Comparison of ENCODE assay signal across 1 cellular context in the genomic region with DNA sequence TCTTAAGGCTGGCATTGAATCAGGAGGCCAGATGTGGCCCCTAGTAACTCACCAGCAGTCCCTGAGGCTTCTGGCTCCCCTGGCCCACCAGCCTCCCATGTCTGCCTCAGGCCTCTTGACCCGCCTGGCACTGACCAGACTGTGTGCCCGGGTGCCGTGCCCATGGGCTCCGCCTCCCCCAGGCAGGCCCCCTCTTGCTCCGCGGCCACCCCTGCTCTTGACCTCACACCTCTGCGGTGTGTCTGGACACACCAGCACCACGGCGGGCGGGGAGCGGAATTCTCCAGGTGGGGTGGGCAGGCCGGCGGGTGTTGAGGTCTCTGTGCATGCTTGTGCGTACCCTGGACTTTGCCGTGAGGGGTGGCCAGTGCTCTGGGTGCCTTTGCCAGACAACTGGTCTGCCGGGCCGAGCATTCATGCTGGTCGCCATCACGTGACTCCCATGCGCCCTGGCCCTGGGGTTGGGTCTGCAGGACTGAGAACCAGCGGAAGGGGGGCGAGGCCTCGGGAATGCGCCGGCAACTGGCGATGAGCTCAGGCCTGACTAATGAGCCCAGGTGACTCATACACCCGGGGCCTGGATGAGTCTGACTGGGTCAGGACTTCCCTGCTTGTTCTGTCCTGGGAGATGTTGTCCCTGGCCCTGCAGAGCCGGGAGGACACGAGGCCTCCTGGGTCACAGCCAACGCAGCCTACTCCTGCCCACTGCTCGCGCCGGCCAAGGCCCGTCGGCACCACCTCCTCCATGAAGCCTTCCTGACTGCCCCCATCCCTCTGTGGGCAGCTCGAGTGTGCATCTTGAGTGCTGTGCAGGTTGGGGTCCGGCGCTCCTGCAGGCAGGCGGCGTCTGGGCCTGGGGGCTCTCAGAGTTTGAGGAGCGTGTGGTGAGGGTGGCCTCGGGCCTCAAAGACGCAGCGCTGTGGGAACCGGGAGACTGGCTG.
TF ChIP-seq lines count a peak whose summit lies in the region.

No MANE protein-coding gene starts in this region.

TF ChIP-seq in K562, 482 proteins besides CTCF, POLR2A, EP300 and RAD21 (continued from another document and continues in another):
- TF ChIP-seq ZKSCAN8 (CRISPR knock-in tag; IDR thresholded peaks at IDR 0.05) (no peak), NFIC (IDR thresholded peaks at IDR 0.05) (peak; percentile 64), ETV6 (IDR thresholded peaks at IDR 0.05; ENCODE audit: borderline replicate concordance in 1 of 2, low read depth in 2 of 2, low read length in 1 of 2) (no peak), ETV6 (CRISPR knock-in tag; IDR thresholded peaks at IDR 0.05; ENCODE audit: borderline replicate concordance) (no peak), DNMT1 (IDR thresholded peaks at IDR 0.05) (no peak), ZNF184 (CRISPR knock-in tag; IDR thresholded peaks at IDR 0.05) (no peak), ZNF3 (CRISPR knock-in tag; IDR thresholded peaks at IDR 0.05) (no peak), BRD4 (IDR thresholded peaks at IDR 0.05) (no peak), BCOR (IDR thresholded peaks at IDR 0.05) (peak; percentile 62), CCNT2 (IDR thresholded peaks at IDR 0.05; ENCODE audit: borderline replicate concordance, extremely low read depth, insufficient read length, low read depth, low read length) (peak; percentile 28), HNRNPL (IDR thresholded peaks at IDR 0.05; ENCODE audit: low read depth, low read length) (peak; percentile 80), SMARCB1 (IDR thresholded peaks at IDR 0.05; ENCODE audit: insufficient read length, low read depth) (no peak), EHMT2 (IDR thresholded peaks at IDR 0.05) (no peak), TEAD4 (IDR thresholded peaks at IDR 0.05; ENCODE audit: low read length) (no peak), TEAD4 (CRISPR knock-in tag; IDR thresholded peaks at IDR 0.05; ENCODE audit: borderline replicate concordance) (no peak), PRPF4 (IDR thresholded peaks at IDR 0.05; ENCODE audit: insufficient read depth, low read depth, low read length, poor library complexity, severe bottlenecking) (no peak), NR2C2 (CRISPR knock-in tag; IDR thresholded peaks at IDR 0.05) (no peak), NR2C2 (tag; IDR thresholded peaks at IDR 0.05) (no peak), HNRNPLL (IDR thresholded peaks at IDR 0.05; ENCODE audit: low read depth, low read length, poor library complexity, severe bottlenecking) (no peak)
- TF ChIP-seq, protein P1, sequence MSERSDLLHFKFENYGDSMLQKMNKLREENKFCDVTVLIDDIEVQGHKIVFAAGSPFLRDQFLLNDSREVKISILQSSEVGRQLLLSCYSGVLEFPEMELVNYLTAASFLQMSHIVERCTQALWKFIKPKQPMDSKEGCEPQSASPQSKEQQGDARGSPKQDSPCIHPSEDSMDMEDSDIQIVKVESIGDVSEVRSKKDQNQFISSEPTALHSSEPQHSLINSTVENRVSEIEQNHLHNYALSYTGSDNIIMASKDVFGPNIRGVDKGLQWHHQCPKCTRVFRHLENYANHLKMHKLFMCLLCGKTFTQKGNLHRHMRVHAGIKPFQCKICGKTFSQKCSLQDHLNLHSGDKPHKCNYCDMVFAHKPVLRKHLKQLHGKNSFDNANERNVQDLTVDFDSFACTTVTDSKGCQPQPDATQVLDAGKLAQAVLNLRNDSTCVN (CRISPR knock-in tag; IDR thresholded peaks at IDR 0.05) = no peak
- TF ChIP-seq, protein P2, sequence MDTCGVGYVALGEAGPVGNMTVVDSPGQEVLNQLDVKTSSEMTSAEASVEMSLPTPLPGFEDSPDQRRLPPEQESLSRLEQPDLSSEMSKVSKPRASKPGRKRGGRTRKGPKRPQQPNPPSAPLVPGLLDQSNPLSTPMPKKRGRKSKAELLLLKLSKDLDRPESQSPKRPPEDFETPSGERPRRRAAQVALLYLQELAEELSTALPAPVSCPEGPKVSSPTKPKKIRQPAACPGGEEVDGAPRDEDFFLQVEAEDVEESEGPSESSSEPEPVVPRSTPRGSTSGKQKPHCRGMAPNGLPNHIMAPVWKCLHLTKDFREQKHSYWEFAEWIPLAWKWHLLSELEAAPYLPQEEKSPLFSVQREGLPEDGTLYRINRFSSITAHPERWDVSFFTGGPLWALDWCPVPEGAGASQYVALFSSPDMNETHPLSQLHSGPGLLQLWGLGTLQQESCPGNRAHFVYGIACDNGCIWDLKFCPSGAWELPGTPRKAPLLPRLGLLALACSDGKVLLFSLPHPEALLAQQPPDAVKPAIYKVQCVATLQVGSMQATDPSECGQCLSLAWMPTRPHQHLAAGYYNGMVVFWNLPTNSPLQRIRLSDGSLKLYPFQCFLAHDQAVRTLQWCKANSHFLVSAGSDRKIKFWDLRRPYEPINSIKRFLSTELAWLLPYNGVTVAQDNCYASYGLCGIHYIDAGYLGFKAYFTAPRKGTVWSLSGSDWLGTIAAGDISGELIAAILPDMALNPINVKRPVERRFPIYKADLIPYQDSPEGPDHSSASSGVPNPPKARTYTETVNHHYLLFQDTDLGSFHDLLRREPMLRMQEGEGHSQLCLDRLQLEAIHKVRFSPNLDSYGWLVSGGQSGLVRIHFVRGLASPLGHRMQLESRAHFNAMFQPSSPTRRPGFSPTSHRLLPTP (IDR thresholded peaks at IDR 0.05; ENCODE audit: borderline replicate concordance, extremely low read depth, insufficient read length) = no peak
- TF ChIP-seq, protein P3, sequence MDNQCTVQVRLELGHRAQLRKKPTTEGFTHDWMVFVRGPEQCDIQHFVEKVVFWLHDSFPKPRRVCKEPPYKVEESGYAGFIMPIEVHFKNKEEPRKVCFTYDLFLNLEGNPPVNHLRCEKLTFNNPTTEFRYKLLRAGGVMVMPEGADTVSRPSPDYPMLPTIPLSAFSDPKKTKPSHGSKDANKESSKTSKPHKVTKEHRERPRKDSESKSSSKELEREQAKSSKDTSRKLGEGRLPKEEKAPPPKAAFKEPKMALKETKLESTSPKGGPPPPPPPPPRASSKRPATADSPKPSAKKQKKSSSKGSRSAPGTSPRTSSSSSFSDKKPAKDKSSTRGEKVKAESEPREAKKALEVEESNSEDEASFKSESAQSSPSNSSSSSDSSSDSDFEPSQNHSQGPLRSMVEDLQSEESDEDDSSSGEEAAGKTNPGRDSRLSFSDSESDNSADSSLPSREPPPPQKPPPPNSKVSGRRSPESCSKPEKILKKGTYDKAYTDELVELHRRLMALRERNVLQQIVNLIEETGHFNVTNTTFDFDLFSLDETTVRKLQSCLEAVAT (IDR thresholded peaks at IDR 0.05) = no peak
- TF ChIP-seq, protein P4, sequence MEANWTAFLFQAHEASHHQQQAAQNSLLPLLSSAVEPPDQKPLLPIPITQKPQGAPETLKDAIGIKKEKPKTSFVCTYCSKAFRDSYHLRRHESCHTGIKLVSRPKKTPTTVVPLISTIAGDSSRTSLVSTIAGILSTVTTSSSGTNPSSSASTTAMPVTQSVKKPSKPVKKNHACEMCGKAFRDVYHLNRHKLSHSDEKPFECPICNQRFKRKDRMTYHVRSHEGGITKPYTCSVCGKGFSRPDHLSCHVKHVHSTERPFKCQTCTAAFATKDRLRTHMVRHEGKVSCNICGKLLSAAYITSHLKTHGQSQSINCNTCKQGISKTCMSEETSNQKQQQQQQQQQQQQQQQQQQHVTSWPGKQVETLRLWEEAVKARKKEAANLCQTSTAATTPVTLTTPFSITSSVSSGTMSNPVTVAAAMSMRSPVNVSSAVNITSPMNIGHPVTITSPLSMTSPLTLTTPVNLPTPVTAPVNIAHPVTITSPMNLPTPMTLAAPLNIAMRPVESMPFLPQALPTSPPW (CRISPR knock-in tag; IDR thresholded peaks at IDR 0.05) = peak; percentile 60
- TF ChIP-seq, protein P5, sequence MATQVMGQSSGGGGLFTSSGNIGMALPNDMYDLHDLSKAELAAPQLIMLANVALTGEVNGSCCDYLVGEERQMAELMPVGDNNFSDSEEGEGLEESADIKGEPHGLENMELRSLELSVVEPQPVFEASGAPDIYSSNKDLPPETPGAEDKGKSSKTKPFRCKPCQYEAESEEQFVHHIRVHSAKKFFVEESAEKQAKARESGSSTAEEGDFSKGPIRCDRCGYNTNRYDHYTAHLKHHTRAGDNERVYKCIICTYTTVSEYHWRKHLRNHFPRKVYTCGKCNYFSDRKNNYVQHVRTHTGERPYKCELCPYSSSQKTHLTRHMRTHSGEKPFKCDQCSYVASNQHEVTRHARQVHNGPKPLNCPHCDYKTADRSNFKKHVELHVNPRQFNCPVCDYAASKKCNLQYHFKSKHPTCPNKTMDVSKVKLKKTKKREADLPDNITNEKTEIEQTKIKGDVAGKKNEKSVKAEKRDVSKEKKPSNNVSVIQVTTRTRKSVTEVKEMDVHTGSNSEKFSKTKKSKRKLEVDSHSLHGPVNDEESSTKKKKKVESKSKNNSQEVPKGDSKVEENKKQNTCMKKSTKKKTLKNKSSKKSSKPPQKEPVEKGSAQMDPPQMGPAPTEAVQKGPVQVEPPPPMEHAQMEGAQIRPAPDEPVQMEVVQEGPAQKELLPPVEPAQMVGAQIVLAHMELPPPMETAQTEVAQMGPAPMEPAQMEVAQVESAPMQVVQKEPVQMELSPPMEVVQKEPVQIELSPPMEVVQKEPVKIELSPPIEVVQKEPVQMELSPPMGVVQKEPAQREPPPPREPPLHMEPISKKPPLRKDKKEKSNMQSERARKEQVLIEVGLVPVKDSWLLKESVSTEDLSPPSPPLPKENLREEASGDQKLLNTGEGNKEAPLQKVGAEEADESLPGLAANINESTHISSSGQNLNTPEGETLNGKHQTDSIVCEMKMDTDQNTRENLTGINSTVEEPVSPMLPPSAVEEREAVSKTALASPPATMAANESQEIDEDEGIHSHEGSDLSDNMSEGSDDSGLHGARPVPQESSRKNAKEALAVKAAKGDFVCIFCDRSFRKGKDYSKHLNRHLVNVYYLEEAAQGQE (CRISPR knock-in tag; IDR thresholded peaks at IDR 0.05; ENCODE audit: low read depth) = no peak
- TF ChIP-seq, protein P6, sequence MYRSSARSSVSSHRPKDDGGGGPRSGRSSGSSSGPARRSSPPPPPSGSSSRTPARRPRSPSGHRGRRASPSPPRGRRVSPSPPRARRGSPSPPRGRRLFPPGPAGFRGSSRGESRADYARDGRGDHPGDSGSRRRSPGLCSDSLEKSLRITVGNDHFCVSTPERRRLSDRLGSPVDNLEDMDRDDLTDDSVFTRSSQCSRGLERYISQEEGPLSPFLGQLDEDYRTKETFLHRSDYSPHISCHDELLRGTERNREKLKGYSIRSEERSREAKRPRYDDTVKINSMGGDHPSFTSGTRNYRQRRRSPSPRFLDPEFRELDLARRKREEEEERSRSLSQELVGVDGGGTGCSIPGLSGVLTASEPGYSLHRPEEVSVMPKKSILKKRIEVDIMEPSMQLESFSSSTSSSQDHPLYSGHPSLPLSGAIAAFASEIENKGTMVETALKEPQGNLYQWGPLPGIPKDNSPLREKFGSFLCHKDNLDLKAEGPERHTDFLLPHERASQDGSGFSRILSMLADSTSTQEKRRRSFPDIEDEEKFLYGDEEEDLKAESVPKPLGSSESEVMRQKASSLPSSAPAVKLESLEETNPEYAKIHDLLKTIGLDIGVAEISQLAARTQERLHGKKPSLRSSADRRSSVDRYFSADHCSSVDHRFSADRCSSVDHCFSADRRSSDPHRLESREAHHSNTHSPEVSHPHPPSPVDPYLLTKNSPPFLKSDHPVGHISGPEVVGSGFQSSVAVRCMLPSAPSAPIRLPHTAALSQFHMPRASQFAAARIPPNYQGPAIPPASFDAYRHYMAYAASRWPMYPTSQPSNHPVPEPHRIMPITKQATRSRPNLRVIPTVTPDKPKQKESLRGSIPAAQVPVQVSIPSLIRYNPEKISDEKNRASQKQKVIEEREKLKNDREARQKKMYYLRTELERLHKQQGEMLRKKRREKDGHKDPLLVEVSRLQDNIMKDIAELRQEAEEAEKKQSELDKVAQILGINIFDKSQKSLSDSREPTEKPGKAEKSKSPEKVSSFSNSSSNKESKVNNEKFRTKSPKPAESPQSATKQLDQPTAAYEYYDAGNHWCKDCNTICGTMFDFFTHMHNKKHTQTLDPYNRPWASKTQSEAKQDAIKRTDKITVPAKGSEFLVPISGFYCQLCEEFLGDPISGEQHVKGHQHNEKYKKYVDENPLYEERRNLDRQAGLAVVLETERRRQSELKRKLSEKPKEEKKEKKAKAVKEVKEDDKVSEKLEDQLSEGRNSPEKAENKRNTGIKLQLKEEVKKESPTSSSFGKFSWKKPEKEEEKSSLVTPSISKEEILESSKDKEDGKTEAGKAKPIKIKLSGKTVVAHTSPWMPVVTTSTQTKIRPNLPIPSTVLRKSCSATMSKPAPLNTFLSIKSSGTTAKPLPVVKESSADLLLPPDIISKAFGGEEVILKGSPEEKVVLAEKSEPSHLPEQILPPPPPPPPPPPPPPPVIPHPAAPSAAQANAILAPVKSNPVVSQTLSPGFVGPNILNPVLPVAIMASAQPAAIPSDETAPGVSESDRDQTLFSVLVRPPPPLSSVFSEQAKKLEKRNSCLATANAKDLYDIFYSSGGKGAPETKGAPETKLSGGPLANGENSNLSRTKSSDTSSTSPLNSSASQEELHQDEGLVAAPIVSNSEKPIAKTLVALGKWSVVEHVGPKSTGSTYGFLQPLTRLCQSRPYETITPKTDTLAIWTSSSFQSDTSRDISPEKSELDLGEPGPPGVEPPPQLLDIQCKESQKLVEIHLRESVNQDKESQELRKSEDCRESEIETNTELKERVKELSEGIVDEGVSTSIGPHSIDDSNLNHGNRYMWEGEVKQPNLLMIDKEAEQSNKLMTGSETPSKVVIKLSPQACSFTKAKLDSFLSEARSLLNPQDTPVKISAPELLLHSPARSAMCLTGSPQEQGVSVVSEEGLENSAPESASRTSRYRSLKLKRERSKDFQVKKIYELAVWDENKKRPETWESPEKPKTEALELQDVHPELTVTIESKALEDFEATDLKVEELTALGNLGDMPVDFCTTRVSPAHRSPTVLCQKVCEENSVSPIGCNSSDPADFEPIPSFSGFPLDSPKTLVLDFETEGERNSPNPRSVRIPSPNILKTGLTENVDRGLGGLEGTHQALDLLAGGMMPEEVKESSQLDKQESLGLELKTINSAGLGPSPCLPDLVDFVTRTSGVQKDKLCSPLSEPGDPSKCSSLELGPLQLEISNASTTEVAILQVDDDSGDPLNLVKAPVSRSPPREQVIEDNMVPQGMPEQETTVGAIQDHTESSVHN (IDR thresholded peaks at IDR 0.05; ENCODE audit: borderline replicate concordance in 1 of 2, low read depth in 1 of 2) = no peak
- TF ChIP-seq, protein P7, sequence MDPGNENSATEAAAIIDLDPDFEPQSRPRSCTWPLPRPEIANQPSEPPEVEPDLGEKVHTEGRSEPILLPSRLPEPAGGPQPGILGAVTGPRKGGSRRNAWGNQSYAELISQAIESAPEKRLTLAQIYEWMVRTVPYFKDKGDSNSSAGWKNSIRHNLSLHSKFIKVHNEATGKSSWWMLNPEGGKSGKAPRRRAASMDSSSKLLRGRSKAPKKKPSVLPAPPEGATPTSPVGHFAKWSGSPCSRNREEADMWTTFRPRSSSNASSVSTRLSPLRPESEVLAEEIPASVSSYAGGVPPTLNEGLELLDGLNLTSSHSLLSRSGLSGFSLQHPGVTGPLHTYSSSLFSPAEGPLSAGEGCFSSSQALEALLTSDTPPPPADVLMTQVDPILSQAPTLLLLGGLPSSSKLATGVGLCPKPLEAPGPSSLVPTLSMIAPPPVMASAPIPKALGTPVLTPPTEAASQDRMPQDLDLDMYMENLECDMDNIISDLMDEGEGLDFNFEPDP (CRISPR knock-in tag; IDR thresholded peaks at IDR 0.05) = no peak
- TF ChIP-seq, protein P8, sequence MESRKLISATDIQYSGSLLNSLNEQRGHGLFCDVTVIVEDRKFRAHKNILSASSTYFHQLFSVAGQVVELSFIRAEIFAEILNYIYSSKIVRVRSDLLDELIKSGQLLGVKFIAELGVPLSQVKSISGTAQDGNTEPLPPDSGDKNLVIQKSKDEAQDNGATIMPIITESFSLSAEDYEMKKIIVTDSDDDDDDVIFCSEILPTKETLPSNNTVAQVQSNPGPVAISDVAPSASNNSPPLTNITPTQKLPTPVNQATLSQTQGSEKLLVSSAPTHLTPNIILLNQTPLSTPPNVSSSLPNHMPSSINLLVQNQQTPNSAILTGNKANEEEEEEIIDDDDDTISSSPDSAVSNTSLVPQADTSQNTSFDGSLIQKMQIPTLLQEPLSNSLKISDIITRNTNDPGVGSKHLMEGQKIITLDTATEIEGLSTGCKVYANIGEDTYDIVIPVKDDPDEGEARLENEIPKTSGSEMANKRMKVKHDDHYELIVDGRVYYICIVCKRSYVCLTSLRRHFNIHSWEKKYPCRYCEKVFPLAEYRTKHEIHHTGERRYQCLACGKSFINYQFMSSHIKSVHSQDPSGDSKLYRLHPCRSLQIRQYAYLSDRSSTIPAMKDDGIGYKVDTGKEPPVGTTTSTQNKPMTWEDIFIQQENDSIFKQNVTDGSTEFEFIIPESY (CRISPR knock-in tag; IDR thresholded peaks at IDR 0.05) = peak; percentile 86
